ENCODE assay signal across 7 cellular contexts in genomic region chr7:73577627-73578341, GRCh38. TPM values are rescaled to one million over a fixed set of nuclear protein-coding genes. Genes with fewer than 3 reads are reported as not detected.
DNase-seq lines count a peak whose midpoint lies in the region; ATAC-seq and TF ChIP-seq lines count a peak whose summit lies in the region.

No MANE protein-coding gene starts in this region.

- ATAC-seq in GM18868 (IDR thresholded peaks at IDR 0.05; ENCODE audit: unreplicated experiment) (peak; percentile 20), HG02973 (IDR thresholded peaks at IDR 0.05; ENCODE audit: unreplicated experiment) (peak; percentile 19), T-cell (replicated peaks in 1 of 4) (peak in 2 of 4 experiments; percentile 1 to 3)

- H3K27me3 ChIP-seq in trophoblast cell (ENCODE audit: insufficient read depth, low read length), result no peaks in the 10 kb centered on the region

- peak overlapping the region; percentile 82 for H3K18ac ChIP-seq in trophoblast cell (ENCODE audit: low read length)

- no peak for TF ChIP-seq CTCF in fibroblast of the aortic adventitia (IDR thresholded peaks at IDR 0.05; ENCODE audit: insufficient read depth, low read length)

- peak overlapping the region; percentile 84 for H3K4me2 ChIP-seq in trophoblast cell (ENCODE audit: low read length)

- peak overlapping the region; percentile 37 for H2BK120ac ChIP-seq in trophoblast cell (ENCODE audit: insufficient read depth, low read length, poor library complexity)

- no peak for DNase-seq in T-cell
- DNase-seq in fibroblast of the aortic adventitia (ENCODE audit: low read depth), result peak; percentile 25
- DNase-seq in trophoblast cell, result peak; percentile 22 to 44
- no peak for DNase-seq in NCI-H1092 treated with DMSO at 0.1 percent for 48 hours (lab: John Stamatoyannopoulos, UW)
- no peak for DNase-seq in NCI-H2196 treated with DMSO at 0.1 percent for 48 hours (lab: John Stamatoyannopoulos, UW; ENCODE audit: unreplicated experiment)

- H4K91ac ChIP-seq in trophoblast cell (ENCODE audit: low read depth, low read length), result peak overlapping the region; percentile 89

- H3K4ac ChIP-seq in trophoblast cell (ENCODE audit: low read depth, low read length), result peak overlapping the region; percentile 97

- CTCF ChIA-PET in T-cell (lab: Charles Lee), result interaction anchor here (0.6 to 1.7 kb wide), 7 partner anchors 12 to 264 kb away, joined by 4 to 6 read pairs (median 5); partner anchors contain the start of gene METTL27 (in 1 of the 2)

- peak overlapping the region; percentile 51 for H3K27ac ChIP-seq in trophoblast cell (ENCODE audit: low read depth, low read length)

- H3K79me1 ChIP-seq in trophoblast cell (ENCODE audit: low read length), result peaks cover 5% of the 10 kb centered on the region

- H3K27me3 Mint-ChIP-seq in T-cell, result no peaks in the 10 kb centered on the region

- H3K4me3 Mint-ChIP-seq in T-cell, result peak overlapping the region; percentile 94 to 99 (median 95)

- H4K8ac ChIP-seq in trophoblast cell (ENCODE audit: low read depth, low read length), result peak overlapping the region; percentile 82

- H2BK12ac ChIP-seq in trophoblast cell (ENCODE audit: low read length), result no peak overlapping the region

- H4K12ac ChIP-seq in trophoblast cell (ENCODE audit: low read depth, low read length), result peak overlapping the region; percentile 92

- POLR2A ChIA-PET in T-cell (lab: Charles Lee), result interaction anchor here (0.5 to 1.3 kb wide), 13 partner anchors 10 to 249 kb away, joined by 3 to 17 read pairs (median 5); partner anchors contain the start of genes BAZ1B (in 1 of the 2) and BCL7B (in 1 of the 2)

- H3K27ac Mint-ChIP-seq in T-cell, result peak overlapping the region; percentile 58 to 81

- peak overlapping the region; percentile 72 for H3K14ac ChIP-seq in trophoblast cell (ENCODE audit: low read length)

- H3K79me2 ChIP-seq in trophoblast cell (ENCODE audit: control insufficient read depth, insufficient read depth, low read length, poor library complexity), result peaks cover 11% of the 10 kb centered on the region

- peaks cover 21% of the 10 kb centered on the region for H3K36me3 Mint-ChIP-seq in T-cell

- no peaks in the 10 kb centered on the region for H3K9me3 Mint-ChIP-seq in T-cell

- WGBS in trophoblast cell (ENCODE audit: extremely low coverage, insufficient coverage, insufficient read length), result no CpG with 5 or more reads among the region's 32 CpGs

- H3K4me3 ChIP-seq in fibroblast of the aortic adventitia (ENCODE audit: low read depth, low read length) (peak overlapping the region; percentile 91), trophoblast cell (ENCODE audit: low read depth, low read length) (peak overlapping the region; percentile 95)

- no peak overlapping the region for H3K23ac ChIP-seq in trophoblast cell (ENCODE audit: low read length)

- H2AK5ac ChIP-seq in trophoblast cell (ENCODE audit: low read length), result peak overlapping the region; percentile 85

- peak overlapping the region; percentile 92 for H3K9ac ChIP-seq in trophoblast cell (ENCODE audit: low read length)

- peaks cover 17 to 31% (median 27%) of the 10 kb centered on the region in 3 donors for H3K4me1 Mint-ChIP-seq in T-cell

- peak overlapping the region; percentile 66 for H2BK5ac ChIP-seq in trophoblast cell (ENCODE audit: low read depth, low read length, poor library complexity)

- H2AFZ ChIP-seq in trophoblast cell (ENCODE audit: insufficient read depth, low read length, poor library complexity), result peak overlapping the region; percentile 76

- peaks cover 20 to 23% of the 10 kb centered on the region in 2 experiments for H3K36me3 ChIP-seq in trophoblast cell (ENCODE audit: control insufficient read depth in 1 of 2, insufficient read depth in 2 of 2, low read length in 2 of 2)

- H3K9me3 ChIP-seq in trophoblast cell (ENCODE audit: insufficient read depth, low read depth, low read length), result no peaks in the 10 kb centered on the region

- peaks cover 7 to 11% of the 10 kb centered on the region in 2 experiments for H3K4me1 ChIP-seq in trophoblast cell (ENCODE audit: control insufficient read depth in 1 of 2, insufficient read depth in 2 of 2, low read length in 2 of 2)

RNA-seq across cellular contexts. Expression of gene TBL2, which starts 0.6 kb away (rescaled TPM):
- 10 to 100 TPM; 14.8 to 38.5 (median 31.6) TPM for total RNA-seq in T-cell
- 16.4 and 44.6 TPM in 2 replicates for total RNA-seq in fibroblast of the aortic adventitia (ENCODE audit: low replicate concordance)
- 27.4 and 30.1 TPM in 2 replicates for polyA plus RNA-seq in trophoblast cell (2013)

RNA-seq across cellular contexts. Expression of gene BCL7B, which starts 20.3 kb away (rescaled TPM):
- 100 to 1,000 TPM in 2 of 5 donors, 10 to 100 TPM in 3; 56.3 to 106 (median 63.8) TPM for total RNA-seq in T-cell
- total RNA-seq in fibroblast of the aortic adventitia (ENCODE audit: low replicate concordance), result 23.4 and 34.2 TPM in 2 replicates
- 38.6 and 39.3 TPM in 2 replicates for polyA plus RNA-seq in trophoblast cell (2013)

RNA-seq across cellular contexts. Expression of gene MLXIPL, which starts 46.5 kb away (rescaled TPM):
- total RNA-seq in T-cell (under 1 TPM in 3 of 5 donors, not detected in 2; 0.30 to 0.95 (median 0.58) TPM), fibroblast of the aortic adventitia (ENCODE audit: low replicate concordance) (0.72 and 2.0 TPM in 2 replicates)
- 0.19 and 0.26 TPM in 2 replicates for polyA plus RNA-seq in trophoblast cell (2013)

RNA-seq across cellular contexts. Expression of gene BAZ1B, which starts 55.7 kb away (rescaled TPM):
- total RNA-seq in T-cell (10 to 100 TPM; 57.1 to 64.5 (median 63.0) TPM), fibroblast of the aortic adventitia (ENCODE audit: low replicate concordance) (75.6 and 175 TPM in 2 replicates)
- 31.8 and 34.1 TPM in 2 replicates for polyA plus RNA-seq in trophoblast cell (2013)

Comparison
In these comparisons a context has a peak if more than half of its experiments do, and no peak if none do; other contexts are left out.
1. DNase-seq: peak in fibroblast of the aortic adventitia (single experiment) and trophoblast cell (2 of 2); none in T-cell (0 of 34), NCI-H1092 treated with DMSO at 0.1 percent for 48 hours (single experiment) and NCI-H2196 treated with DMSO at 0.1 percent for 48 hours (single experiment).